ENCODE assay signal across 8 cellular contexts in the genomic region with DNA sequence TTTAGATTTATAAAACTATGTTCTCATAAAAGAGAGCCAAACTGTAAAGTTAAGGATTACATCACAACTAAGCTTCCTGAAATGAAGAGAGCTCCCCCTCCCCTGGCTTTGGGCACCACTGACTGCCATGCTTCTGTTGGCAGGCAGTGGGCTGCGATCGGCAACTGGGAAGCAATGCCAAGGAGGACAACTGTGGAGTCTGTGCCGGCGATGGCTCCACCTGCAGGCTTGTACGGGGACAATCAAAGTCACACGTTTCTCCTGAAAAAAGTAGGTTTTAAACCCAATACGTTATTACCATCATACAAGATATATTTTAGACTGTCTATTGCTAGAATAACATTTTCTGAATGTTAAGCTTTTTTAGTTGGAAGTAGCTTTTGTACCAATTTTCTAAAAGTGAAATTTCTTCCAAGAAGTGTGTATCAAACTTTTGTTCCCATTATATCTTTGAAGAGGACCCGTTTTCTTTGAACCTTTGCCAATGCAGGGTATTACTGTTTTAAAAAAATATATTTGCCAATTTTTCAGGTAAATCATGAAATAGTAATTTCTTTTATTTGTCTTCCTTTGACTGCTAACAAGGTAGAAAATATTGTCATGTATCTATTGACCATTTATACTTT.
DNase-seq lines count a peak whose midpoint lies in the region; ATAC-seq and TF ChIP-seq lines count a peak whose summit lies in the region.

No MANE protein-coding gene starts in this region.

- POLR2A ChIA-PET in CD8-positive, alpha-beta T cell (lab: Charles Lee): no interaction called here

- no peaks in the 10 kb centered on the region for H3K9me3 Mint-ChIP-seq in CD8-positive, alpha-beta T cell

- no peaks in the 10 kb centered on the region for H3K27me3 ChIP-seq in CD8-positive, alpha-beta T cell (ENCODE audit: insufficient read depth, low read length)

- no peak overlapping the region for H3K27ac ChIP-seq in CD8-positive, alpha-beta T cell (ENCODE audit: low read depth, low read length)

- DNase-seq in DMS53 treated with DMSO at 0.1 percent for 48 hours (lab: John Stamatoyannopoulos, UW; ENCODE audit: unreplicated experiment): peak; percentile 47
- peak; percentile 50 for DNase-seq in HPDE6-E6E7 (ENCODE audit: extremely low spot score)
- DNase-seq in astrocyte of the cerebellum (ENCODE audit: low read depth): no peak
- DNase-seq in kidney tubule cell (ENCODE audit: low spot score): peak; percentile 58
- DNase-seq in DMS153 (lab: John Stamatoyannopoulos, UW): no peak
- no peak for DNase-seq in CD8-positive, alpha-beta T cell

- TF ChIP-seq CTCF in astrocyte of the cerebellum (IDR thresholded peaks at IDR 0.05; ENCODE audit: low read depth, low read length, missing control alignments): peak; percentile 67
- no peak for TF ChIP-seq CTCF in CD8-positive, alpha-beta T cell (IDR thresholded peaks at IDR 0.05)

- peaks cover 3% of the 10 kb centered on the region for H3K27me3 Mint-ChIP-seq in CD8-positive, alpha-beta T cell (ENCODE audit: low read depth)

- no peaks in the 10 kb centered on the region for H3K36me3 ChIP-seq in CD8-positive, alpha-beta T cell (ENCODE audit: insufficient read depth, low read length)

- no peak overlapping the region for H3K27ac Mint-ChIP-seq in CD8-positive, alpha-beta T cell

- intact Hi-C loops in CD8-positive, alpha-beta T cell (cut with DNase I, micrococcal nuclease): no loop called here

- ATAC-seq in CD8-positive, alpha-beta T cell: no peak
- ATAC-seq in GM21576 (IDR thresholded peaks at IDR 0.05; ENCODE audit: unreplicated experiment) (no peak), HG03521 (IDR thresholded peaks at IDR 0.05; ENCODE audit: unreplicated experiment) (no peak)

- H3K4me1 Mint-ChIP-seq in CD8-positive, alpha-beta T cell (ENCODE audit: low read depth): no peaks in the 10 kb centered on the region

- H3K4me3 Mint-ChIP-seq in CD8-positive, alpha-beta T cell: no peak overlapping the region

- H3K4me3 ChIP-seq in astrocyte of the cerebellum (ENCODE audit: low read depth, low read length): no peak overlapping the region
- H3K4me3 ChIP-seq in CD8-positive, alpha-beta T cell (ENCODE audit: low read depth, low read length): no peak overlapping the region

- in situ Hi-C loops in astrocyte of the cerebellum (cut with HindIII; ENCODE audit: low sequenced_read_pairs): no loop called here

- CTCF ChIA-PET in CD8-positive, alpha-beta T cell (lab: Charles Lee): no interaction called here

- no peaks in the 10 kb centered on the region for H3K36me3 Mint-ChIP-seq in CD8-positive, alpha-beta T cell

- H3K4me1 ChIP-seq in CD8-positive, alpha-beta T cell (ENCODE audit: insufficient read depth, low read length): no peaks in the 10 kb centered on the region

- no peaks in the 10 kb centered on the region for H3K9me3 ChIP-seq in CD8-positive, alpha-beta T cell (ENCODE audit: low read length)

Comparison
In these comparisons a context has a peak if more than half of its experiments do, and no peak if none do; other contexts are left out.
1. DNase-seq: peak in DMS53 treated with DMSO at 0.1 percent for 48 hours (single experiment), HPDE6-E6E7 (single experiment) and kidney tubule cell (single experiment); none in astrocyte of the cerebellum (single experiment), DMS153 (single experiment) and CD8-positive, alpha-beta T cell (0 of 7).